Comparison of ENCODE assay signal across 20 cellular contexts in the genomic region with DNA sequence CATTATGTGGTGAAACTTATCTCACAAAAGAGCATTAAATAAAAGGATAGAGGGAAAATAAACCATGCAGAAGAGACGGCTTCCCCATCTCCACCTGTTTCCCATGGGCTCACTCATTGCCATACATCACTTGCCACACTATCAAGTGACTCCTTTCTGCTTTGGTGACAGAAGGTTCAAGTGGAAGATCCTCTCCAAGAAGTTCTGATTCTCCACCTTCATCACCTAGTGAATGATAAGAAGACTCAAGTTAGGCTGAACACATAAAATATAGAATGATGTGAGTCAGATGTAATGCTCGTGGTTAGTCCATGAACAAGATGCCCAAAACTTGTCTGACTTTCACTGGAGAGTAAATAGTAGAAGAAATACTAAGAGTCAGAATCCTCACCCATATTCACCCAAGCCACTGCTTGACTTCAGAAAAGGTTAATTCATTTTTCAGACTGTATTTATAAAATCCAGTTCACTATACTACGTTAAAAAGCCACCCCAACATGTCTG.
DNase-seq lines count a peak whose midpoint lies in the region; ATAC-seq and TF ChIP-seq lines count a peak whose summit lies in the region.
"Had no signal": no experiment of that assay in that cellular context is flagged by ENCODE, and none has a peak within 500 bp of the region (broad histone marks: within the 10 kb centered on the region; RNA-seq: fewer than 3 reads in every experiment).

No MANE protein-coding gene starts in this region.

- no peak for TF ChIP-seq POLR2A in ovary (IDR thresholded peaks at IDR 0.05)

- no peaks in the 10 kb centered on the region for H3K9me3 ChIP-seq in ovary
- H3K9me3 ChIP-seq: SJCRH30 had no signal

- CTCF ChIA-PET in activated naive CD4-positive, alpha-beta T cell treated with anti-CD3 and anti-CD28 coated beads, Interleukin-2, amount 10 ng/mL, durations not matched to agents 7 days and 5 days (lab: Charles Lee): interaction anchor here (1.6 to 2.0 kb wide), 3 partner anchors 9 to 113 kb away, joined by 4 to 12 read pairs (median 4); no protein-coding TSS in a partner anchor

- no peak for TF ChIP-seq CTCF in ovary (IDR thresholded peaks at IDR 0.05)

- WGBS in ovary, 3 donors: 76 to 84% (median 77%) methylated on average over 3 of the region's 3 CpGs

- peak; percentile 62 for ATAC-seq in HG02610 (IDR thresholded peaks at IDR 0.05; ENCODE audit: unreplicated experiment)
- ATAC-seq in activated T-helper 17 cell treated with anti-CD3 and anti-CD28 coated beads, Interleukin-2, amount 50 U/mL, for 72 hours (replicated peaks): peak; percentile 46
- no peak for ATAC-seq in stimulated activated memory B cell treated with anti-CD40 and anti-IgM and Interleukin-4, amounts not matched to agents 10 μg/mL and 1 μg/mL and 100 μg/mL, for 72 hours
- ATAC-seq: PC-3 had no signal

- no peak for DNase-seq in activated naive CD4-positive, alpha-beta T cell treated with anti-CD3 and anti-CD28 coated beads, Interleukin-2, amount 10 ng/mL, durations not matched to agents 7 days and 5 days
- DNase-seq in activated naive CD4-positive, alpha-beta T cell (lab: John Stamatoyannopoulos, UW): no peak
- DNase-seq in putamen (ENCODE audit: low spot score) (no peak), NCI-H345 (lab: John Stamatoyannopoulos, UW) (no peak), ovary (no peak)
- DNase-seq: ACHN; AML-193; CD8-positive, alpha-beta memory T cell; DMS79; H9; NCI-H1417 treated with DMSO at 0.1 percent for 48 hours; NCI-H2029; NCI-H2171; NCI-H446 treated with DMSO at 0.1 percent for 48 hours; NCI-H748 treated with DMSO at 0.1 percent for 48 hours; PC-3; SJCRH30 had no signal

- H3K4me1 ChIP-seq in ovary (ENCODE audit: insufficient read depth): no peaks in the 10 kb centered on the region
- H3K4me1 ChIP-seq: SJCRH30 had no signal

- no peaks in the 10 kb centered on the region for H3K27me3 Mint-ChIP-seq in activated naive CD4-positive, alpha-beta T cell treated with anti-CD3 and anti-CD28 coated beads, Interleukin-2, amount 10 ng/mL, durations not matched to agents 7 days and 5 days
- H3K27me3 Mint-ChIP-seq in activated T-helper 17 cell treated with anti-CD3 and anti-CD28 coated beads, Interleukin-2, amount 50 U/mL, for 72 hours: no peaks in the 10 kb centered on the region
- no peaks in the 10 kb centered on the region for H3K27me3 Mint-ChIP-seq in stimulated activated memory B cell treated with anti-CD40 and anti-IgM and Interleukin-4, amounts not matched to agents 10 μg/mL and 1 μg/mL and 100 μg/mL, for 72 hours
- H3K27me3 Mint-ChIP-seq: CD8-positive, alpha-beta memory T cell had no signal

- no peak overlapping the region for H3K4me3 Mint-ChIP-seq in activated naive CD4-positive, alpha-beta T cell treated with anti-CD3 and anti-CD28 coated beads, Interleukin-2, amount 10 ng/mL, durations not matched to agents 7 days and 5 days
- H3K4me3 Mint-ChIP-seq in activated T-helper 17 cell treated with anti-CD3 and anti-CD28 coated beads, Interleukin-2, amount 50 U/mL, for 72 hours: no peak overlapping the region
- H3K4me3 Mint-ChIP-seq in stimulated activated memory B cell treated with anti-CD40 and anti-IgM and Interleukin-4, amounts not matched to agents 10 μg/mL and 1 μg/mL and 100 μg/mL, for 72 hours: no peak overlapping the region
- H3K4me3 Mint-ChIP-seq: CD8-positive, alpha-beta memory T cell; H9 had no signal

- no peaks in the 10 kb centered on the region for H3K9me3 Mint-ChIP-seq in activated naive CD4-positive, alpha-beta T cell treated with anti-CD3 and anti-CD28 coated beads, Interleukin-2, amount 10 ng/mL, durations not matched to agents 7 days and 5 days
- no peaks in the 10 kb centered on the region for H3K9me3 Mint-ChIP-seq in activated T-helper 17 cell treated with anti-CD3 and anti-CD28 coated beads, Interleukin-2, amount 50 U/mL, for 72 hours
- H3K9me3 Mint-ChIP-seq in stimulated activated memory B cell treated with anti-CD40 and anti-IgM and Interleukin-4, amounts not matched to agents 10 μg/mL and 1 μg/mL and 100 μg/mL, for 72 hours: no peaks in the 10 kb centered on the region
- H3K9me3 Mint-ChIP-seq: CD8-positive, alpha-beta memory T cell; H9 had no signal

- peaks cover 12% of the 10 kb centered on the region for H3K4me1 Mint-ChIP-seq in activated naive CD4-positive, alpha-beta T cell treated with anti-CD3 and anti-CD28 coated beads, Interleukin-2, amount 10 ng/mL, durations not matched to agents 7 days and 5 days
- H3K4me1 Mint-ChIP-seq in activated T-helper 17 cell treated with anti-CD3 and anti-CD28 coated beads, Interleukin-2, amount 50 U/mL, for 72 hours: peaks cover 4% of the 10 kb centered on the region
- no peaks in the 10 kb centered on the region for H3K4me1 Mint-ChIP-seq in stimulated activated memory B cell treated with anti-CD40 and anti-IgM and Interleukin-4, amounts not matched to agents 10 μg/mL and 1 μg/mL and 100 μg/mL, for 72 hours
- H3K4me1 Mint-ChIP-seq: H9 had no signal

- H3K36me3 ChIP-seq in ovary: no peaks in the 10 kb centered on the region

- peak overlapping the region; percentile 5 for H3K27ac Mint-ChIP-seq in activated naive CD4-positive, alpha-beta T cell treated with anti-CD3 and anti-CD28 coated beads, Interleukin-2, amount 10 ng/mL, durations not matched to agents 7 days and 5 days
- peak overlapping the region; percentile 14 for H3K27ac Mint-ChIP-seq in activated T-helper 17 cell treated with anti-CD3 and anti-CD28 coated beads, Interleukin-2, amount 50 U/mL, for 72 hours
- peak overlapping the region; percentile 6 for H3K27ac Mint-ChIP-seq in stimulated activated memory B cell treated with anti-CD40 and anti-IgM and Interleukin-4, amounts not matched to agents 10 μg/mL and 1 μg/mL and 100 μg/mL, for 72 hours
- H3K27ac Mint-ChIP-seq: H9 had no signal

- H3K27me3 ChIP-seq in ovary: no peaks in the 10 kb centered on the region
- H3K27me3 ChIP-seq: SJCRH30 had no signal

- TF ChIP-seq EP300 in ovary (IDR thresholded peaks at IDR 0.05): no peak

- peaks cover 41% of the 10 kb centered on the region for H3K36me3 Mint-ChIP-seq in activated naive CD4-positive, alpha-beta T cell treated with anti-CD3 and anti-CD28 coated beads, Interleukin-2, amount 10 ng/mL, durations not matched to agents 7 days and 5 days
- peaks cover 83% of the 10 kb centered on the region for H3K36me3 Mint-ChIP-seq in activated T-helper 17 cell treated with anti-CD3 and anti-CD28 coated beads, Interleukin-2, amount 50 U/mL, for 72 hours (ENCODE audit: low read depth)
- peaks cover 34% of the 10 kb centered on the region for H3K36me3 Mint-ChIP-seq in stimulated activated memory B cell treated with anti-CD40 and anti-IgM and Interleukin-4, amounts not matched to agents 10 μg/mL and 1 μg/mL and 100 μg/mL, for 72 hours

- intact Hi-C loops in ovary (cut with DNase I): no loop called here

- no peak overlapping the region for H3K27ac ChIP-seq in ovary
- H3K27ac ChIP-seq: SJCRH30 had no signal

- no peak overlapping the region for H3K4me3 ChIP-seq in ovary
- H3K4me3 ChIP-seq: SJCRH30 had no signal
